Comparison of ENCODE assay signal across 8 cellular contexts in the genomic region with DNA sequence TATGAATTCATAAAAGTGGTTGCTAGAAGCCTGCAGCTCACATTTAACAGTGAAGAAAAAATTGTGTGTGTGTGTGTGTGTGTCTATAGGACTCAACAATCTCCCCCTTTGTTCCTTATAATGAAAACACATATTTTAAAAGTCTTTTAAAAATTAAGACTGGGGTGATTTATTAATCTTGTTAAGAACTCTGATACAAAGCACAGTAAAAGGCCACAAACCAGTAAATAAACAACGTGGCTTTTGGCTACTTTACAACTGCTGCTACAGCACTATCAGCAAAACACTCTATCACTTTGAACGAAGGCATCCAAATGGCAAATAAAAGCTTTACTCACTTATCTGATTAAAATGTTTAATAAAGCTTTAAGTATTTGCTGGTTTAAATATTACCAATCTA. TPM values are rescaled to one million over a fixed set of nuclear protein-coding genes. Genes with fewer than 3 reads are reported as not detected.
DNase-seq lines count a peak whose midpoint lies in the region; ATAC-seq and TF ChIP-seq lines count a peak whose summit lies in the region.

No MANE protein-coding gene starts in this region.

- CTCF ChIA-PET in activated naive CD4-positive, alpha-beta T cell treated with anti-CD3 and anti-CD28 coated beads for 36 hours (lab: Charles Lee): interaction anchor here (0.6 to 1.7 kb wide), 4 partner anchors 9 to 255 kb away, joined by 3 to 7 read pairs (median 6); no protein-coding TSS in a partner anchor

- DNase-seq in activated naive CD4-positive, alpha-beta T cell treated with anti-CD3 and anti-CD28 coated beads for 36 hours: no peak
- DNase-seq in activated naive CD4-positive, alpha-beta T cell (lab: John Stamatoyannopoulos, UW): no peak
- DNase-seq in adrenal gland: peak in 1 of 7 donors; percentile 31
- DNase-seq in memory B cell (ENCODE audit: low spot score in 2 of 2): no peak
- DNase-seq in upper lobe of left lung: no peak
- DNase-seq in SIG-M5 (lab: John Stamatoyannopoulos, UW): no peak
- no peak for DNase-seq in NCI-H146 (lab: John Stamatoyannopoulos, UW)
- DNase-seq in A172 (ENCODE audit: low spot score): no peak

- peak overlapping the region; percentile 79 to 93 (median 87) for H3K27ac ChIP-seq in adrenal gland
- peak overlapping the region; percentile 88 to 94 (median 90) for H3K27ac ChIP-seq in upper lobe of left lung

- TF ChIP-seq POLR2A in adrenal gland (IDR thresholded peaks at IDR 0.05) (no peak), upper lobe of left lung (IDR thresholded peaks at IDR 0.05) (no peak)

- intact Hi-C loops in activated naive CD4-positive, alpha-beta T cell treated with anti-CD3 and anti-CD28 coated beads for 36 hours (cut with micrococcal nuclease): loop anchor here (1.0 to 5.0 kb wide), 12 partner anchors 113 to 655 kb away; partner anchors contain the start of genes DMAC2L, KLHDC2, L2HGDH and MAP4K5
- intact Hi-C loops in adrenal gland (cut with DNase I): no loop called here

- H3K9me3 ChIP-seq in adrenal gland (replicated peaks in 1 of 3): no peaks in the 10 kb centered on the region
- H3K9me3 ChIP-seq in upper lobe of left lung: no peaks in the 10 kb centered on the region

- no peak for TF ChIP-seq EP300 in upper lobe of left lung (IDR thresholded peaks at IDR 0.05)

- H3K4me1 Mint-ChIP-seq in activated naive CD4-positive, alpha-beta T cell treated with anti-CD3 and anti-CD28 coated beads for 36 hours (ENCODE audit: low read depth): peaks cover 28% of the 10 kb centered on the region
- H3K4me1 Mint-ChIP-seq in memory B cell: peaks cover 9% of the 10 kb centered on the region

- H3K36me3 Mint-ChIP-seq in activated naive CD4-positive, alpha-beta T cell treated with anti-CD3 and anti-CD28 coated beads for 36 hours (ENCODE audit: low read depth): peaks cover 15% of the 10 kb centered on the region
- peaks cover 16% of the 10 kb centered on the region for H3K36me3 Mint-ChIP-seq in memory B cell

- peak overlapping the region; percentile 98 for H3K4me3 Mint-ChIP-seq in activated naive CD4-positive, alpha-beta T cell treated with anti-CD3 and anti-CD28 coated beads for 36 hours
- peak overlapping the region; percentile 99 for H3K4me3 Mint-ChIP-seq in memory B cell

- H3K36me3 ChIP-seq in adrenal gland (replicated peaks in 1 of 2) (peaks cover 0 to 17% of the 10 kb centered on the region in 2 donors), upper lobe of left lung (peaks cover 2 to 49% (median 15%) of the 10 kb centered on the region in 4 donors)

- H3K27me3 Mint-ChIP-seq in activated naive CD4-positive, alpha-beta T cell treated with anti-CD3 and anti-CD28 coated beads for 36 hours (ENCODE audit: low read depth): no peaks in the 10 kb centered on the region
- H3K27me3 Mint-ChIP-seq in memory B cell: no peaks in the 10 kb centered on the region

- H3K27me3 ChIP-seq in adrenal gland: no peaks in the 10 kb centered on the region
- no peaks in the 10 kb centered on the region for H3K27me3 ChIP-seq in upper lobe of left lung

- H3K4me3 ChIP-seq in adrenal gland: peak overlapping the region in 1 of 4 donors; percentile 84
- peak overlapping the region in 3 of 4 donors; percentile 73 to 82 (median 75) for H3K4me3 ChIP-seq in upper lobe of left lung

- WGBS in adrenal gland, 4 donors: 13 to 21% (median 16%) methylated on average over 2 of the region's 2 CpGs
- 20 to 23% methylated on average over 2 of the region's 2 CpGs for WGBS in upper lobe of left lung, 2 donors

- H3K4me1 ChIP-seq in adrenal gland (replicated peaks in 1 of 2) (peaks cover 14 to 20% of the 10 kb centered on the region in 2 donors), upper lobe of left lung (peaks cover 17 to 23% (median 21%) of the 10 kb centered on the region in 4 donors)

- TF ChIP-seq CTCF in adrenal gland (IDR thresholded peaks at IDR 0.05) (no peak), upper lobe of left lung (IDR thresholded peaks at IDR 0.05) (no peak)

- H3K9me3 Mint-ChIP-seq in activated naive CD4-positive, alpha-beta T cell treated with anti-CD3 and anti-CD28 coated beads for 36 hours: no peaks in the 10 kb centered on the region
- no peaks in the 10 kb centered on the region for H3K9me3 Mint-ChIP-seq in memory B cell

- no peak for ATAC-seq in memory B cell (ENCODE audit: low read depth)
- ATAC-seq in upper lobe of left lung (ENCODE audit: low FRiP score in 2 of 2): no peak

- H3K27ac Mint-ChIP-seq in activated naive CD4-positive, alpha-beta T cell treated with anti-CD3 and anti-CD28 coated beads for 36 hours: peak overlapping the region; percentile 94
- peak overlapping the region; percentile 98 for H3K27ac Mint-ChIP-seq in memory B cell

RNA-seq across cellular contexts. Expression of gene VCPKMT, which starts 0.6 kb away (rescaled TPM):
- 10 to 100 TPM in 1 of 2 experiments, 1 to 10 TPM in 1; 9.6 to 10.5 TPM for total RNA-seq in activated naive CD4-positive, alpha-beta T cell treated with anti-CD3 and anti-CD28 coated beads for 36 hours
- total RNA-seq in adrenal gland: 1 to 10 TPM; 1.0 to 9.4 (median 8.0) TPM
- 10 to 100 TPM in 2 of 3 donors, 1 to 10 TPM in 1; 7.7 to 31.2 (median 13.4) TPM for polyA plus RNA-seq in adrenal gland
- 1 to 10 TPM; 3.0 to 9.9 (median 5.9) TPM for total RNA-seq in upper lobe of left lung
- 8.3 and 9.9 TPM in 2 replicates for total RNA-seq in A172 (2014; rRNA removed; shearing (Covaris generic))
